ENCODE assay signal across 9 cellular contexts in genomic region chr7:82443801-82444219, GRCh38. TPM values are rescaled to one million over a fixed set of nuclear protein-coding genes. Genes with fewer than 3 reads are reported as not detected.
DNase-seq lines count a peak whose midpoint lies in the region; ATAC-seq and TF ChIP-seq lines count a peak whose summit lies in the region.
"Had no signal": no experiment of that assay in that cellular context is flagged by ENCODE, and none has a peak within 500 bp of the region (broad histone marks: within the 10 kb centered on the region; RNA-seq: fewer than 3 reads in every experiment).

No MANE protein-coding gene starts in this region.

- no peak for ATAC-seq in activated naive CD8-positive, alpha-beta T cell treated with anti-CD3 and anti-CD28 coated beads, Interleukin-2, amount 10 ng/mL, durations not matched to agents 7 days and 5 days (ENCODE audit: low read depth)
- no peak for ATAC-seq in HG03439 (IDR thresholded peaks at IDR 0.05; ENCODE audit: unreplicated experiment)

- no peak overlapping the region for H3K27ac Mint-ChIP-seq in activated naive CD8-positive, alpha-beta T cell treated with anti-CD3 and anti-CD28 coated beads, Interleukin-2, amount 10 ng/mL, durations not matched to agents 7 days and 5 days
- no peak overlapping the region for H3K27ac Mint-ChIP-seq in CD4-positive, alpha-beta memory T cell

- peaks cover 18% of the 10 kb centered on the region for H3K27me3 ChIP-seq in cardiac muscle cell
- peaks cover 6% of the 10 kb centered on the region for H3K27me3 ChIP-seq in CD4-positive, alpha-beta memory T cell (ENCODE audit: insufficient read depth, low read length)

- intact Hi-C loops in CD4-positive, alpha-beta memory T cell (cut with micrococcal nuclease), result no loop called here

- H3K9me3 ChIP-seq in cardiac muscle cell (ENCODE audit: low read depth), result no peaks in the 10 kb centered on the region
- H3K9me3 ChIP-seq in CD4-positive, alpha-beta memory T cell (ENCODE audit: control insufficient read depth in 1 of 2, low read length in 2 of 2), result no peaks in the 10 kb centered on the region

- peak overlapping the region; percentile 96 for H3K27ac ChIP-seq in cardiac muscle cell
- H3K27ac ChIP-seq in CD4-positive, alpha-beta memory T cell (ENCODE audit: low read depth, low read length), result no peak overlapping the region
- H3K27ac ChIP-seq: epithelial cell of prostate had no signal

- H3K36me3 Mint-ChIP-seq in activated naive CD8-positive, alpha-beta T cell treated with anti-CD3 and anti-CD28 coated beads, Interleukin-2, amount 10 ng/mL, durations not matched to agents 7 days and 5 days, result no peaks in the 10 kb centered on the region
- H3K36me3 Mint-ChIP-seq in CD4-positive, alpha-beta memory T cell, result no peaks in the 10 kb centered on the region

- peak overlapping the region; percentile 98 for H3K4me3 ChIP-seq in cardiac muscle cell
- H3K4me3 ChIP-seq in CD4-positive, alpha-beta memory T cell (ENCODE audit: low read length in 2 of 2), result no peak overlapping the region

- TF ChIP-seq CTCF in cardiac muscle cell (IDR thresholded peaks at IDR 0.05; ENCODE audit: low read depth, low read length), result peak; percentile 10

- peak; percentile 7 for DNase-seq in stimulated activated CD4-positive, alpha-beta T cell treated with anti-CD3 and anti-CD28 coated beads, Interleukin-15, amount 100 ng/mL, for 24 hours
- no peak for DNase-seq in stimulated activated CD4-positive, alpha-beta T cell treated with anti-CD3 and anti-CD28 coated beads, Interleukin-4, amount 100 ng/mL, for 1 hour
- DNase-seq in NCI-H2107 (lab: John Stamatoyannopoulos, UW), result peak; percentile 60
- DNase-seq in activated naive CD8-positive, alpha-beta T cell treated with anti-CD3 and anti-CD28 coated beads, Interleukin-2, amount 10 ng/mL, durations not matched to agents 7 days and 5 days, result peak; percentile 34
- DNase-seq in cardiac muscle cell (ENCODE audit: low read depth in 1 of 2, low spot score in 1 of 2), result peak; percentile 89 to 98
- DNase-seq in occipital lobe (lab: John Stamatoyannopoulos, UW), result peak; percentile 90
- no peak for DNase-seq in CD4-positive, alpha-beta memory T cell

- POLR2A ChIA-PET in activated naive CD8-positive, alpha-beta T cell treated with anti-CD3 and anti-CD28 coated beads, Interleukin-2, amount 10 ng/mL, durations not matched to agents 7 days and 5 days (lab: Charles Lee), result no interaction called here
- POLR2A ChIA-PET in CD4-positive, alpha-beta memory T cell (lab: Charles Lee; ENCODE audit: partially characterized antibody), result no interaction called here

- H3K27me3 Mint-ChIP-seq in activated naive CD8-positive, alpha-beta T cell treated with anti-CD3 and anti-CD28 coated beads, Interleukin-2, amount 10 ng/mL, durations not matched to agents 7 days and 5 days, result peaks cover 46% of the 10 kb centered on the region
- H3K27me3 Mint-ChIP-seq in CD4-positive, alpha-beta memory T cell, result peaks cover 23 to 27% of the 10 kb centered on the region in 2 donors

- no peaks in the 10 kb centered on the region for H3K4me1 ChIP-seq in cardiac muscle cell (ENCODE audit: low read depth)
- H3K4me1 ChIP-seq in CD4-positive, alpha-beta memory T cell (ENCODE audit: insufficient read depth, low read length), result no peaks in the 10 kb centered on the region

- peaks cover 3% of the 10 kb centered on the region for H3K4me1 Mint-ChIP-seq in activated naive CD8-positive, alpha-beta T cell treated with anti-CD3 and anti-CD28 coated beads, Interleukin-2, amount 10 ng/mL, durations not matched to agents 7 days and 5 days
- H3K4me1 Mint-ChIP-seq in CD4-positive, alpha-beta memory T cell, result peaks cover 0 to 11% (median 2%) of the 10 kb centered on the region in 4 donors

- H3K36me3 ChIP-seq in cardiac muscle cell, result no peaks in the 10 kb centered on the region
- H3K36me3 ChIP-seq in CD4-positive, alpha-beta memory T cell (ENCODE audit: insufficient read depth, low read length), result no peaks in the 10 kb centered on the region

- peak overlapping the region; percentile 51 for H3K4me3 Mint-ChIP-seq in activated naive CD8-positive, alpha-beta T cell treated with anti-CD3 and anti-CD28 coated beads, Interleukin-2, amount 10 ng/mL, durations not matched to agents 7 days and 5 days
- peak overlapping the region in 4 of 8 donors; percentile 28 to 65 (median 48) for H3K4me3 Mint-ChIP-seq in CD4-positive, alpha-beta memory T cell

- CTCF ChIA-PET in CD4-positive, alpha-beta memory T cell (lab: Charles Lee; ENCODE audit: partially characterized antibody), result no interaction called here

- no peaks in the 10 kb centered on the region for H3K9me3 Mint-ChIP-seq in activated naive CD8-positive, alpha-beta T cell treated with anti-CD3 and anti-CD28 coated beads, Interleukin-2, amount 10 ng/mL, durations not matched to agents 7 days and 5 days
- H3K9me3 Mint-ChIP-seq in CD4-positive, alpha-beta memory T cell, result peaks cover 0 to 22% (median 5%) of the 10 kb centered on the region in 8 donors

RNA-seq across cellular contexts. Expression of gene CACNA2D1, which starts 0.2 kb away (rescaled TPM):
- not detected for total RNA-seq in activated naive CD8-positive, alpha-beta T cell treated with anti-CD3 and anti-CD28 coated beads, Interleukin-2, amount 10 ng/mL, durations not matched to agents 7 days and 5 days
- 11.8 and 20.3 TPM in 2 replicates for total RNA-seq in cardiac muscle cell
- polyA plus RNA-seq in cardiac muscle cell, result 4.5 and 8.1 TPM in 2 replicates
- 149 TPM for total RNA-seq in occipital lobe
- total RNA-seq in CD4-positive, alpha-beta memory T cell, result not detected
- not detected for polyA plus RNA-seq in CD4-positive, alpha-beta memory T cell

Comparison
In these comparisons a context has a peak if more than half of its experiments do, and no peak if none do; other contexts are left out.
1. DNase-seq: peak in stimulated activated CD4-positive, alpha-beta T cell treated with anti-CD3 and anti-CD28 coated beads, Interleukin-15, amount 100 ng/mL, for 24 hours (single experiment), NCI-H2107 (single experiment), activated naive CD8-positive, alpha-beta T cell treated with anti-CD3 and anti-CD28 coated beads, Interleukin-2, amount 10 ng/mL, durations not matched to agents 7 days and 5 days (single experiment), cardiac muscle cell (2 of 2) and occipital lobe (single experiment); none in stimulated activated CD4-positive, alpha-beta T cell treated with anti-CD3 and anti-CD28 coated beads, Interleukin-4, amount 100 ng/mL, for 1 hour (single experiment) and CD4-positive, alpha-beta memory T cell (0 of 5).
2. RNA of gene CACNA2D1, which starts 0.2 kb away (total RNA-seq): 149 TPM in occipital lobe (single experiment) and 11.8 to 20.3 TPM in cardiac muscle cell; not detected in activated naive CD8-positive, alpha-beta T cell treated with anti-CD3 and anti-CD28 coated beads, Interleukin-2, amount 10 ng/mL, durations not matched to agents 7 days and 5 days and not detected in CD4-positive, alpha-beta memory T cell; every median in the first group is over 10 times any median in the second.